7 cellular contexts compared by ENCODE assay signal in genomic region chr7:28686418-28686800, GRCh38.
DNase-seq lines count a peak whose midpoint lies in the region; TF ChIP-seq lines count a peak whose summit lies in the region.

No MANE protein-coding gene starts in this region.

- in situ Hi-C loops in astrocyte of the cerebellum (cut with HindIII; ENCODE audit: low sequenced_read_pairs), result no loop called here

- POLR2A ChIA-PET in activated CD4-positive, alpha-beta T cell treated with anti-CD3 and anti-CD28 coated beads, Interleukin-2, amount 10 ng/mL, durations not matched to agents 7 days and 5 days (lab: Charles Lee), result no interaction called here
- POLR2A ChIA-PET in CD4-positive, alpha-beta memory T cell (lab: Charles Lee; ENCODE audit: partially characterized antibody), result no interaction called here

- H3K27me3 ChIP-seq in iPS-18a (ENCODE audit: control insufficient read depth, insufficient read depth, low read length) (peaks cover 14% of the 10 kb centered on the region), stomach (no peaks in the 10 kb centered on the region)
- no peaks in the 10 kb centered on the region for H3K27me3 ChIP-seq in CD4-positive, alpha-beta memory T cell (ENCODE audit: insufficient read depth, low read length)

- TF ChIP-seq POLR2A in stomach (IDR thresholded peaks at IDR 0.05), result no peak

- H3K36me3 ChIP-seq in iPS-18a (ENCODE audit: control insufficient read depth, low read depth, low read length), result no peaks in the 10 kb centered on the region
- no peaks in the 10 kb centered on the region for H3K36me3 ChIP-seq in stomach
- no peaks in the 10 kb centered on the region for H3K36me3 ChIP-seq in CD4-positive, alpha-beta memory T cell (ENCODE audit: insufficient read depth, low read length)

- no peaks in the 10 kb centered on the region for H3K36me3 Mint-ChIP-seq in activated CD4-positive, alpha-beta T cell treated with anti-CD3 and anti-CD28 coated beads, Interleukin-2, amount 10 ng/mL, durations not matched to agents 7 days and 5 days (ENCODE audit: low read depth)
- no peaks in the 10 kb centered on the region for H3K36me3 Mint-ChIP-seq in CD4-positive, alpha-beta memory T cell

- intact Hi-C loops in stomach (cut with DNase I; ENCODE audit: low total_unique reads), result no loop called here
- intact Hi-C loops in CD4-positive, alpha-beta memory T cell (cut with micrococcal nuclease), result no loop called here

- TF ChIP-seq EP300 in stomach (IDR thresholded peaks at IDR 0.05), result no peak

- WGBS in stomach, 5 donors, result 4 to 10% (median 6%) methylated on average over 12 of the region's 12 CpGs

- H3K27ac ChIP-seq in iPS-18a (ENCODE audit: low read length) (peak overlapping the region; percentile 73), stomach (peak overlapping the region; percentile 10 to 85 (median 83))
- no peak overlapping the region for H3K27ac ChIP-seq in CD4-positive, alpha-beta memory T cell (ENCODE audit: low read depth, low read length)

- CTCF ChIA-PET in activated CD4-positive, alpha-beta T cell treated with anti-CD3 and anti-CD28 coated beads, Interleukin-2, amount 10 ng/mL, durations not matched to agents 7 days and 5 days (lab: Charles Lee), result no interaction called here
- CTCF ChIA-PET in CD4-positive, alpha-beta memory T cell (lab: Charles Lee; ENCODE audit: partially characterized antibody), result interaction anchor here (0.7 kb wide), 1 partner anchor 34 kb away, joined by 3 read pairs; no protein-coding TSS in a partner anchor

- H3K27me3 Mint-ChIP-seq in activated CD4-positive, alpha-beta T cell treated with anti-CD3 and anti-CD28 coated beads, Interleukin-2, amount 10 ng/mL, durations not matched to agents 7 days and 5 days, result peaks cover 18% of the 10 kb centered on the region
- peaks cover 2 to 8% of the 10 kb centered on the region in 2 donors for H3K27me3 Mint-ChIP-seq in CD4-positive, alpha-beta memory T cell

- peak overlapping the region; percentile 93 for H3K9ac ChIP-seq in iPS-18a (ENCODE audit: low read length)

- H3K27ac Mint-ChIP-seq in activated CD4-positive, alpha-beta T cell treated with anti-CD3 and anti-CD28 coated beads, Interleukin-2, amount 10 ng/mL, durations not matched to agents 7 days and 5 days, result no peak overlapping the region
- H3K27ac Mint-ChIP-seq in CD4-positive, alpha-beta memory T cell, result no peak overlapping the region

- DNase-seq in HT1080 (ENCODE audit: low read depth), result peak; percentile 71
- DNase-seq in astrocyte of the cerebellum (ENCODE audit: low read depth), result peak; percentile 62
- DNase-seq in stomach, result no peak
- DNase-seq in NCI-H510A treated with DMSO at 0.1 percent for 48 hours (lab: John Stamatoyannopoulos, UW), result no peak
- no peak for DNase-seq in activated CD4-positive, alpha-beta T cell treated with anti-CD3 and anti-CD28 coated beads, Interleukin-2, amount 10 ng/mL, durations not matched to agents 7 days and 5 days
- no peak for DNase-seq in CD4-positive, alpha-beta memory T cell

- H3K4me1 Mint-ChIP-seq in activated CD4-positive, alpha-beta T cell treated with anti-CD3 and anti-CD28 coated beads, Interleukin-2, amount 10 ng/mL, durations not matched to agents 7 days and 5 days, result no peaks in the 10 kb centered on the region
- no peaks in the 10 kb centered on the region for H3K4me1 Mint-ChIP-seq in CD4-positive, alpha-beta memory T cell

- no peak for TF ChIP-seq CTCF in astrocyte of the cerebellum (IDR thresholded peaks at IDR 0.05; ENCODE audit: low read depth, low read length, missing control alignments)
- TF ChIP-seq CTCF in stomach (IDR thresholded peaks at IDR 0.05), result no peak

- H3K4me3 ChIP-seq in astrocyte of the cerebellum (ENCODE audit: low read depth, low read length) (peak overlapping the region; percentile 70), iPS-18a (ENCODE audit: low read length) (peak overlapping the region; percentile 59), stomach (peak overlapping the region; percentile 32 to 44 (median 39))
- H3K4me3 ChIP-seq in CD4-positive, alpha-beta memory T cell (ENCODE audit: low read length in 2 of 2), result no peak overlapping the region

- H3K9me3 ChIP-seq in iPS-18a (ENCODE audit: control insufficient read depth, low read depth, low read length), result no peaks in the 10 kb centered on the region
- H3K9me3 ChIP-seq in stomach, result no peaks in the 10 kb centered on the region
- no peaks in the 10 kb centered on the region for H3K9me3 ChIP-seq in CD4-positive, alpha-beta memory T cell (ENCODE audit: control insufficient read depth in 1 of 2, low read length in 2 of 2)

- H3K9me3 Mint-ChIP-seq in activated CD4-positive, alpha-beta T cell treated with anti-CD3 and anti-CD28 coated beads, Interleukin-2, amount 10 ng/mL, durations not matched to agents 7 days and 5 days, result no peaks in the 10 kb centered on the region
- no peaks in the 10 kb centered on the region for H3K9me3 Mint-ChIP-seq in CD4-positive, alpha-beta memory T cell

- peaks cover 12% of the 10 kb centered on the region for H3K4me1 ChIP-seq in iPS-18a (ENCODE audit: control insufficient read depth, low read depth, low read length)
- H3K4me1 ChIP-seq in stomach, result peaks cover 0 to 28% (median 12%) of the 10 kb centered on the region in 4 donors
- H3K4me1 ChIP-seq in CD4-positive, alpha-beta memory T cell (ENCODE audit: insufficient read depth, low read length), result no peaks in the 10 kb centered on the region

- no peak overlapping the region for H3K4me3 Mint-ChIP-seq in activated CD4-positive, alpha-beta T cell treated with anti-CD3 and anti-CD28 coated beads, Interleukin-2, amount 10 ng/mL, durations not matched to agents 7 days and 5 days
- no peak overlapping the region for H3K4me3 Mint-ChIP-seq in CD4-positive, alpha-beta memory T cell

Comparison
In these comparisons a context has a peak if more than half of its experiments do, and no peak if none do; other contexts are left out.
1. DNase-seq: peak in HT1080 (single experiment) and astrocyte of the cerebellum (single experiment); none in stomach (single experiment), NCI-H510A treated with DMSO at 0.1 percent for 48 hours (single experiment), activated CD4-positive, alpha-beta T cell treated with anti-CD3 and anti-CD28 coated beads, Interleukin-2, amount 10 ng/mL, durations not matched to agents 7 days and 5 days (single experiment) and CD4-positive, alpha-beta memory T cell (0 of 5).
2. H3K4me3 ChIP-seq: peak in astrocyte of the cerebellum (single experiment), iPS-18a (single experiment) and stomach (4 of 4); none in CD4-positive, alpha-beta memory T cell (0 of 2).